Comparison of ENCODE assay signal across 1 cellular context in the genomic region with DNA sequence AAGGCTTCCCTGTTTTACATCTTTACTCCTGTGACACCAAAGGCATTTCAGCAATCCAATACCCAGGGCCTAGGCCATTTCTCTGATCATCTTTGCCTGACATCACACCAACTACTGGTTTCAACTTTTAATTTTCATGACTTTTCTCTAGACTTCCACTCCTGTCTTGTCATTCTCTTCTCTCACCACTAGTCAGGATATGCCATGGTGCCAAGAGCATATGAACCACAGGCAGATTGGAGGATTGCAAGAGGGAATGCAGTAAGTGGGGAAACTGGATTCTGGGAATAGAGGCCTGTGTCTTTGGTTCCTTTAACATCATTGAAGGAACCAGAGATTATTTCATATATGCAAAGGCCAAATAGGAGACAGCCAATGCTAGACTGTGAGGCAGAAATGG.
TF ChIP-seq lines count a peak whose summit lies in the region.

No MANE protein-coding gene starts in this region.

TF ChIP-seq in GM23338, 12 proteins besides CTCF, POLR2A, EP300 and RAD21 (continued from another document):
- TF ChIP-seq, protein P1, sequence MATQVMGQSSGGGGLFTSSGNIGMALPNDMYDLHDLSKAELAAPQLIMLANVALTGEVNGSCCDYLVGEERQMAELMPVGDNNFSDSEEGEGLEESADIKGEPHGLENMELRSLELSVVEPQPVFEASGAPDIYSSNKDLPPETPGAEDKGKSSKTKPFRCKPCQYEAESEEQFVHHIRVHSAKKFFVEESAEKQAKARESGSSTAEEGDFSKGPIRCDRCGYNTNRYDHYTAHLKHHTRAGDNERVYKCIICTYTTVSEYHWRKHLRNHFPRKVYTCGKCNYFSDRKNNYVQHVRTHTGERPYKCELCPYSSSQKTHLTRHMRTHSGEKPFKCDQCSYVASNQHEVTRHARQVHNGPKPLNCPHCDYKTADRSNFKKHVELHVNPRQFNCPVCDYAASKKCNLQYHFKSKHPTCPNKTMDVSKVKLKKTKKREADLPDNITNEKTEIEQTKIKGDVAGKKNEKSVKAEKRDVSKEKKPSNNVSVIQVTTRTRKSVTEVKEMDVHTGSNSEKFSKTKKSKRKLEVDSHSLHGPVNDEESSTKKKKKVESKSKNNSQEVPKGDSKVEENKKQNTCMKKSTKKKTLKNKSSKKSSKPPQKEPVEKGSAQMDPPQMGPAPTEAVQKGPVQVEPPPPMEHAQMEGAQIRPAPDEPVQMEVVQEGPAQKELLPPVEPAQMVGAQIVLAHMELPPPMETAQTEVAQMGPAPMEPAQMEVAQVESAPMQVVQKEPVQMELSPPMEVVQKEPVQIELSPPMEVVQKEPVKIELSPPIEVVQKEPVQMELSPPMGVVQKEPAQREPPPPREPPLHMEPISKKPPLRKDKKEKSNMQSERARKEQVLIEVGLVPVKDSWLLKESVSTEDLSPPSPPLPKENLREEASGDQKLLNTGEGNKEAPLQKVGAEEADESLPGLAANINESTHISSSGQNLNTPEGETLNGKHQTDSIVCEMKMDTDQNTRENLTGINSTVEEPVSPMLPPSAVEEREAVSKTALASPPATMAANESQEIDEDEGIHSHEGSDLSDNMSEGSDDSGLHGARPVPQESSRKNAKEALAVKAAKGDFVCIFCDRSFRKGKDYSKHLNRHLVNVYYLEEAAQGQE (IDR thresholded peaks at IDR 0.05; ENCODE audit: unreplicated experiment), result no peak
- no peak for TF ChIP-seq CREB1 (CRISPR knock-in tag; IDR thresholded peaks at IDR 0.05; ENCODE audit: low read depth)
- TF ChIP-seq ZNF331 (CRISPR knock-in tag; IDR thresholded peaks at IDR 0.05; ENCODE audit: low read depth), result no peak
- no peak for TF ChIP-seq EZH2 (IDR thresholded peaks at IDR 0.05; ENCODE audit: low read depth, unreplicated experiment)
